ENCODE assay signal across 19 cellular contexts in the genomic region with DNA sequence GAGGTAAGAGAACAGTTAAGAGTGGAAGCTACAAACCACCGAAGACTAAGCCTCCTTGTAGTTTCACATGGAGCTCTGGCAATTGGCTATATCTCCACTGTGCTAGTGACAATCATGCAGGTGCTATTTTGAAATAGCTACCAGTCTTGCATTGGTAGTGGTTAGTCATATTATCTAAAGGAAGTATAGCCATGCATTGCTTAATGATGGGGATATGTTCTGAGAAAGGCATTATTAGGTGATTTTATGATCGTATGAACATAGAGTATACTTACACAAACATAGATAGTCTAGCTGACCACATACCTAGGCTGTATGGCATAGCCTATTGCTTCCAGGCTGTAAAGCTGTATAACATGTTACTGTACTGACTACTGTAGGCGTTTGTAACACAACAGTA. TPM values are rescaled to one million over a fixed set of nuclear protein-coding genes. Genes with fewer than 3 reads are reported as not detected.
A peak's percentile ranks its signal among the peaks of the same experiment; 100 is the strongest.
DNase-seq lines count a peak whose midpoint lies in the region; ATAC-seq, FAIRE-seq and TF ChIP-seq lines count a peak whose summit lies in the region.
"Had no signal": no experiment of that assay in that cellular context is flagged by ENCODE, and none has a peak within 500 bp of the region (broad histone marks: within the 10 kb centered on the region; RNA-seq: fewer than 3 reads in every experiment).

No MANE protein-coding gene starts in this region.

- H3K36me3 ChIP-seq in bronchial epithelial cell (ENCODE audit: control insufficient read depth, insufficient read depth, low read length), result no peaks in the 10 kb centered on the region
- no peaks in the 10 kb centered on the region for H3K36me3 ChIP-seq in mucosa of descending colon (ENCODE audit: low read depth)

- DNase-seq in SIG-M5 treated with dmso at 0.1 percent for 504 hours (lab: John Stamatoyannopoulos, UW; ENCODE audit: unreplicated experiment) (peak; percentile 41), SIG-M5 (lab: John Stamatoyannopoulos, UW) (no peak), bronchial epithelial cell (ENCODE audit: low read depth) (peak; percentile 52), mucosa of descending colon (no peak), DMS114 treated with DMSO at 0.1 percent for 48 hours (lab: John Stamatoyannopoulos, UW; ENCODE audit: unreplicated experiment) (no peak), DMS79 (lab: John Stamatoyannopoulos, UW) (no peak), hypothalamus (lab: John Stamatoyannopoulos, UW) (no peak)
- DNase-seq: 8988T; CD8-positive, alpha-beta T cell; Kasumi-1; NCI-H1436; NCI-H2029; NCI-H2171 treated with DMSO at 0.1 percent for 48 hours; NCI-H748 treated with DMSO at 0.1 percent for 48 hours had no signal

- no peak for FAIRE-seq in bronchial epithelial cell (lab: Jason Lieb, UNC)
- FAIRE-seq: H1, HTR-8/SVneo had no signal

- H3K27me3 ChIP-seq in bronchial epithelial cell (ENCODE audit: control insufficient read depth, insufficient read depth, low read length), result no peaks in the 10 kb centered on the region

- intact Hi-C loops in mucosa of descending colon (cut with DNase I, micrococcal nuclease), result no loop called here

- no peaks in the 10 kb centered on the region for H3K4me1 ChIP-seq in mucosa of descending colon (ENCODE audit: low read depth)

- no peak overlapping the region for H3K4me3 ChIP-seq in bronchial epithelial cell (ENCODE audit: low read depth, low read length)
- no peak overlapping the region for H3K4me3 ChIP-seq in mucosa of descending colon
- H3K4me3 ChIP-seq: SK-N-MC had no signal

- TF ChIP-seq CTCF in bronchial epithelial cell (IDR thresholded peaks at IDR 0.05; ENCODE audit: insufficient read depth, low read length, severe bottlenecking) (no peak), mucosa of descending colon (IDR thresholded peaks at IDR 0.05) (no peak)

- ATAC-seq in mucosa of descending colon (peak; percentile 56), GM19395 (IDR thresholded peaks at IDR 0.05; ENCODE audit: unreplicated experiment) (no peak)
- ATAC-seq: CD8-positive, alpha-beta T cell; Panc1 had no signal

- H3K9me3 ChIP-seq in mucosa of descending colon, result no peaks in the 10 kb centered on the region

RNA-seq across cellular contexts. Expression of a gene that starts 28.4 kb away (rescaled TPM):
- total RNA-seq in bronchial epithelial cell, result 21.9 and 31.9 TPM in 2 replicates
- total RNA-seq in mucosa of descending colon, result 10 to 100 TPM; 35.7 to 40.8 (median 38.1) TPM

Comparison
In these comparisons a context has a peak if more than half of its experiments do, and no peak if none do; other contexts are left out.
1. DNase-seq: peak in SIG-M5 treated with dmso at 0.1 percent for 504 hours (single experiment) and bronchial epithelial cell (single experiment); none in SIG-M5 (single experiment), mucosa of descending colon (0 of 3), DMS114 treated with DMSO at 0.1 percent for 48 hours (single experiment), DMS79 (single experiment) and hypothalamus (0 of 51).